In genomic region chr13:24511824-24512207, GRCh38 we compare ENCODE assay signal across 8 cellular contexts. TPM values are rescaled to one million over a fixed set of nuclear protein-coding genes. Genes with fewer than 3 reads are reported as not detected.
DNase-seq lines count a peak whose midpoint lies in the region; ATAC-seq and TF ChIP-seq lines count a peak whose summit lies in the region.

No MANE protein-coding gene starts in this region.

- TSS peak; percentile 60 for BruUV-seq in mammary epithelial cell (replicated peaks; lab: Mats Ljungman, UMichigan)

- peak overlapping the region; percentile 84 for H3K27ac Mint-ChIP-seq in mesothelial cell of epicardium

- DNase-seq in BJ (ENCODE audit: low read depth) (no peak), NCI-H2029 treated with DMSO at 0.1 percent for 48 hours (lab: John Stamatoyannopoulos, UW) (peak; percentile 2), mammary epithelial cell (no peak), mesothelial cell of epicardium (ENCODE audit: low spot score in 2 of 2, unreplicated experiment in 2 of 2) (no peak), CD1c-positive myeloid dendritic cell (ENCODE audit: extremely low spot score) (no peak), SK-N-DZ (ENCODE audit: low spot score) (no peak)

- H3K9me3 Mint-ChIP-seq in mesothelial cell of epicardium, result no peaks in the 10 kb centered on the region

- H3K27me3 Mint-ChIP-seq in mesothelial cell of epicardium (ENCODE audit: low read depth), result peaks cover 5% of the 10 kb centered on the region

- peak; percentile 6 for ATAC-seq in GM21423 (IDR thresholded peaks at IDR 0.05; ENCODE audit: unreplicated experiment)
- no peak for ATAC-seq in HG02678 (IDR thresholded peaks at IDR 0.05; ENCODE audit: unreplicated experiment)

- peaks cover 9% of the 10 kb centered on the region for H3K36me3 Mint-ChIP-seq in mesothelial cell of epicardium

- TF ChIP-seq CTCF in BJ (IDR thresholded peaks at IDR 0.05; ENCODE audit: insufficient read depth, low read depth, low read length), result no peak
- TF ChIP-seq CTCF in mammary epithelial cell (conservative IDR thresholded peaks at IDR 0.05 in 1 of 2, IDR thresholded peaks at IDR 0.05 in 1 of 2; ENCODE audit: extremely low read depth in 1 of 2, insufficient read depth in 1 of 2, low read depth in 1 of 2, low read length in 2 of 2), result no peak
- no peak for TF ChIP-seq CTCF in mesothelial cell of epicardium (IDR thresholded peaks at IDR 0.05; ENCODE audit: unreplicated experiment)

- dilution Hi-C loops in mammary epithelial cell (cut with HindIII; ENCODE audit: low sequenced_read_pairs), result no loop called here

- H3K79me2 ChIP-seq in mammary epithelial cell (ENCODE audit: insufficient read depth, low read length), result peaks cover 43% of the 10 kb centered on the region

- peaks cover 21% of the 10 kb centered on the region for H3K4me1 Mint-ChIP-seq in mesothelial cell of epicardium

- H3K4me2 ChIP-seq in mammary epithelial cell (ENCODE audit: insufficient read depth, low read depth, low read length), result peak overlapping the region; percentile 84

- intact Hi-C loops in mammary epithelial cell (cut with micrococcal nuclease), result loop anchor here (1.0 to 5.0 kb wide), 2 partner anchors 10 to 160 kb away; no protein-coding TSS in a partner anchor

- POLR2A ChIA-PET in BJ (lab: Charles Lee), result no interaction called here

- CTCF ChIA-PET in BJ (lab: Yijun Ruan, JAX) (no interaction called here), mammary epithelial cell (lab: Charles Lee; ENCODE audit: low non-redundant PET) (no interaction called here)

- H3K4me3 Mint-ChIP-seq in mesothelial cell of epicardium, result peak overlapping the region; percentile 76

- H3K27me3 ChIP-seq in BJ (ENCODE audit: control insufficient read depth, insufficient read depth, low read length) (no peaks in the 10 kb centered on the region), mammary epithelial cell (ENCODE audit: insufficient read depth, low read length) (no peaks in the 10 kb centered on the region)

- H4K20me1 ChIP-seq in mammary epithelial cell (ENCODE audit: insufficient read depth, low read length), result no peaks in the 10 kb centered on the region

- peak overlapping the region; percentile 97 for H3K4me3 ChIP-seq in BJ (ENCODE audit: low read depth, low read length)
- H3K4me3 ChIP-seq in mammary epithelial cell (replicated peaks in 1 of 3; ENCODE audit: insufficient read depth in 1 of 3, low read depth in 2 of 3, low read length in 3 of 3), result peak overlapping the region; percentile 55 to 87 (median 72)

- no peaks in the 10 kb centered on the region for H3K36me3 ChIP-seq in BJ (ENCODE audit: control insufficient read depth, insufficient read depth, low read length)
- H3K36me3 ChIP-seq in mammary epithelial cell (ENCODE audit: insufficient read depth, low read length), result no peaks in the 10 kb centered on the region

- peak overlapping the region; percentile 89 for H3K9ac ChIP-seq in mammary epithelial cell (ENCODE audit: insufficient read depth, low read length)

- no peaks in the 10 kb centered on the region for H3K9me3 ChIP-seq in mammary epithelial cell (replicated peaks; ENCODE audit: insufficient read depth, low read length)

- under 1% methylated on average over 6 of the region's 6 CpGs for WGBS in mammary epithelial cell (ENCODE audit: low coverage, missing lambda C conversion rate)

- in situ Hi-C loops in mammary epithelial cell (cut with MboI; ENCODE audit: low sequenced_read_pairs in 2 of 2), result no loop called here

- H3K4me1 ChIP-seq in mammary epithelial cell (ENCODE audit: insufficient read depth, low read length), result peaks cover 9% of the 10 kb centered on the region

- H2AFZ ChIP-seq in mammary epithelial cell (ENCODE audit: low read depth, low read length), result no peak overlapping the region

- peak overlapping the region; percentile 94 for H3K27ac ChIP-seq in mammary epithelial cell (ENCODE audit: insufficient read depth, low read depth, low read length)

RNA-seq across cellular contexts. Expression of gene PARP4, which starts 0.8 kb away (rescaled TPM):
- 46.5 and 63.5 TPM in 2 replicates for polyA plus RNA-seq in BJ (2011; rRNA removed)
- polyA minus RNA-seq in BJ (2011; rRNA and poly(A)+ RNA removed), result 37.2 and 53.9 TPM in 2 replicates
- 10 to 100 TPM; 48.3 to 51.0 TPM for total RNA-seq in mammary epithelial cell
- polyA plus RNA-seq in mammary epithelial cell, result 45.6 TPM
- polyA minus RNA-seq in mammary epithelial cell, result 53.7 TPM
- total RNA-seq in mesothelial cell of epicardium, result 42.8 to 44.2 TPM (median 43.1 TPM) in 3 replicates
- 23.6 and 25.5 TPM in 2 replicates for polyA plus RNA-seq in SK-N-DZ (2014; cell fraction: cytosol; rRNA removed)
- 18.1 and 25.2 TPM in 2 replicates for polyA plus RNA-seq in SK-N-DZ (2014; cell fraction: nucleus; rRNA removed)
